ENCODE assay signal across 31 cellular contexts in genomic region chr2:6068441-6068935, GRCh38.
A peak's percentile ranks its signal among the peaks of the same experiment; 100 is the strongest.
DNase-seq lines count a peak whose midpoint lies in the region; ATAC-seq and TF ChIP-seq lines count a peak whose summit lies in the region.
"Had no signal": no experiment of that assay in that cellular context is flagged by ENCODE, and none has a peak within 500 bp of the region (broad histone marks: within the 10 kb centered on the region; RNA-seq: fewer than 3 reads in every experiment).

No MANE protein-coding gene starts in this region.

- no peak overlapping the region for H3K27ac Mint-ChIP-seq in endodermal cell
- H3K27ac Mint-ChIP-seq in CD8-positive, alpha-beta memory T cell, result no peak overlapping the region
- H3K27ac Mint-ChIP-seq: activated naive CD8-positive, alpha-beta T cell treated with anti-CD3 and anti-CD28 coated beads for 36 hours; CD8-positive, alpha-beta T cell; effector memory CD8-positive, alpha-beta T cell; natural killer cell had no signal

- H3K4me3 ChIP-seq in endodermal cell (ENCODE audit: low read length), result no peak overlapping the region
- H3K4me3 ChIP-seq in body of pancreas, result no peak overlapping the region
- no peak overlapping the region for H3K4me3 ChIP-seq in CD8-positive, alpha-beta memory T cell (ENCODE audit: low read length)
- no peak overlapping the region for H3K4me3 ChIP-seq in vagina
- H3K4me3 ChIP-seq: ascending aorta, HAP-1, heart right ventricle, lung, MG63, pancreas, SK-N-MC, skin epidermis, tibial nerve had no signal

- no peak overlapping the region for H3K9ac ChIP-seq in endodermal cell (ENCODE audit: extremely low read depth, low read length, poor library complexity, severe bottlenecking)

- intact Hi-C loops in body of pancreas (cut with DNase I) (no loop called here), vagina (cut with DNase I) (no loop called here)

- no peaks in the 10 kb centered on the region for H3K36me3 Mint-ChIP-seq in endodermal cell (ENCODE audit: low read depth)
- H3K36me3 Mint-ChIP-seq in CD8-positive, alpha-beta memory T cell, result no peaks in the 10 kb centered on the region
- H3K36me3 Mint-ChIP-seq: activated naive CD8-positive, alpha-beta T cell treated with anti-CD3 and anti-CD28 coated beads for 36 hours; CD8-positive, alpha-beta T cell; natural killer cell had no signal

- H3K27ac ChIP-seq in endodermal cell (ENCODE audit: low read depth, low read length), result peak overlapping the region; percentile 88
- no peak overlapping the region for H3K27ac ChIP-seq in body of pancreas
- H3K27ac ChIP-seq in CD8-positive, alpha-beta memory T cell (ENCODE audit: low read depth, low read length), result no peak overlapping the region
- H3K27ac ChIP-seq in vagina, result no peak overlapping the region
- H3K27ac ChIP-seq: ascending aorta, heart right ventricle, pancreas, RWPE1, SK-N-MC, skin epidermis, tibial nerve, WERI-Rb-1 had no signal

- POLR2A ChIA-PET in CD8-positive, alpha-beta memory T cell (lab: Charles Lee), result no interaction called here

- TF ChIP-seq CTCF in endodermal cell (conservative IDR thresholded peaks at IDR 0.05) (no peak), body of pancreas (IDR thresholded peaks at IDR 0.05) (no peak), vagina (IDR thresholded peaks at IDR 0.05) (no peak)

- H3K4me1 ChIP-seq in endodermal cell (ENCODE audit: control insufficient read depth, insufficient read depth, low read length) (peaks cover 14% of the 10 kb centered on the region), body of pancreas (no peaks in the 10 kb centered on the region), vagina (no peaks in the 10 kb centered on the region)
- H3K4me1 ChIP-seq in CD8-positive, alpha-beta memory T cell (ENCODE audit: insufficient read depth, low read length), result no peaks in the 10 kb centered on the region
- H3K4me1 ChIP-seq: ascending aorta, HAP-1, heart right ventricle, pancreas had no signal

- no peaks in the 10 kb centered on the region for H3K9me3 Mint-ChIP-seq in endodermal cell
- H3K9me3 Mint-ChIP-seq in CD8-positive, alpha-beta memory T cell, result no peaks in the 10 kb centered on the region
- H3K9me3 Mint-ChIP-seq: activated naive CD8-positive, alpha-beta T cell treated with anti-CD3 and anti-CD28 coated beads for 36 hours; CD8-positive, alpha-beta T cell; effector memory CD8-positive, alpha-beta T cell had no signal

- H3K4me1 Mint-ChIP-seq in endodermal cell, result peaks cover 14% of the 10 kb centered on the region
- H3K4me1 Mint-ChIP-seq in CD8-positive, alpha-beta memory T cell, result no peaks in the 10 kb centered on the region
- H3K4me1 Mint-ChIP-seq: activated naive CD8-positive, alpha-beta T cell treated with anti-CD3 and anti-CD28 coated beads for 36 hours; natural killer cell had no signal

- CTCF ChIA-PET in CD8-positive, alpha-beta memory T cell (lab: Charles Lee), result no interaction called here

- WGBS in endodermal cell (ENCODE audit: insufficient coverage in 1 of 2, insufficient read length in 1 of 2), 2 experiments, result 89 to 90% methylated on average over 1 to 10 of the region's 10 CpGs
- 88 to 91% methylated on average over 10 of the region's 10 CpGs for WGBS in body of pancreas, 2 donors

- no peaks in the 10 kb centered on the region for H3K9me3 ChIP-seq in endodermal cell (ENCODE audit: control insufficient read depth, low read length)
- no peaks in the 10 kb centered on the region for H3K9me3 ChIP-seq in body of pancreas
- H3K9me3 ChIP-seq in CD8-positive, alpha-beta memory T cell (ENCODE audit: low read length), result no peaks in the 10 kb centered on the region
- no peaks in the 10 kb centered on the region for H3K9me3 ChIP-seq in vagina
- H3K9me3 ChIP-seq: ascending aorta, HAP-1, heart right ventricle, MG63, pancreas, tibial nerve had no signal

- ATAC-seq in body of pancreas, result no peak
- no peak for ATAC-seq in GM19452 (IDR thresholded peaks at IDR 0.05; ENCODE audit: unreplicated experiment)
- ATAC-seq: CD8-positive, alpha-beta T cell; effector memory CD8-positive, alpha-beta T cell; heart right ventricle; natural killer cell; pancreas had no signal

- no peaks in the 10 kb centered on the region for H3K36me3 ChIP-seq in endodermal cell (ENCODE audit: control insufficient read depth, insufficient read depth, low read length)
- H3K36me3 ChIP-seq in body of pancreas (replicated peaks in 1 of 2; ENCODE audit: insufficient read depth in 1 of 2, low read depth in 2 of 2), result no peaks in the 10 kb centered on the region
- no peaks in the 10 kb centered on the region for H3K36me3 ChIP-seq in CD8-positive, alpha-beta memory T cell (ENCODE audit: insufficient read depth, low read length)
- no peaks in the 10 kb centered on the region for H3K36me3 ChIP-seq in vagina
- H3K36me3 ChIP-seq: ascending aorta, HAP-1, heart right ventricle, MG63, pancreas, tibial nerve, WERI-Rb-1 had no signal

- H3K27me3 ChIP-seq in endodermal cell (ENCODE audit: control insufficient read depth, insufficient read depth, low read length, poor library complexity, severe bottlenecking) (no peaks in the 10 kb centered on the region), body of pancreas (no peaks in the 10 kb centered on the region), vagina (no peaks in the 10 kb centered on the region)
- H3K27me3 ChIP-seq in CD8-positive, alpha-beta memory T cell (ENCODE audit: insufficient read depth, low read length, poor library complexity, severe bottlenecking), result no peaks in the 10 kb centered on the region
- H3K27me3 ChIP-seq: ascending aorta, MG63, pancreas, tibial nerve had no signal

- no peak overlapping the region for H3K4me3 Mint-ChIP-seq in endodermal cell
- H3K4me3 Mint-ChIP-seq in CD8-positive, alpha-beta memory T cell, result no peak overlapping the region
- H3K4me3 Mint-ChIP-seq: activated naive CD8-positive, alpha-beta T cell treated with anti-CD3 and anti-CD28 coated beads for 36 hours; CD8-positive, alpha-beta T cell; effector memory CD8-positive, alpha-beta T cell; natural killer cell had no signal

- H3K27me3 Mint-ChIP-seq in endodermal cell (ENCODE audit: insufficient read depth), result no peaks in the 10 kb centered on the region
- no peaks in the 10 kb centered on the region for H3K27me3 Mint-ChIP-seq in CD8-positive, alpha-beta memory T cell
- H3K27me3 Mint-ChIP-seq: activated naive CD8-positive, alpha-beta T cell treated with anti-CD3 and anti-CD28 coated beads for 36 hours; effector memory CD8-positive, alpha-beta T cell had no signal

- DNase-seq in NCI-H510A treated with DMSO at 0.1 percent for 48 hours (lab: John Stamatoyannopoulos, UW), result peak; percentile 69
- no peak for DNase-seq in NCI-H510A (lab: John Stamatoyannopoulos, UW)
- peak; percentile 73 for DNase-seq in NCI-H345 (lab: John Stamatoyannopoulos, UW)
- DNase-seq in endodermal cell, result no peak
- DNase-seq in body of pancreas, result no peak
- DNase-seq in CD8-positive, alpha-beta memory T cell, result no peak
- no peak for DNase-seq in vagina (ENCODE audit: extremely low spot score in 2 of 2)
- DNase-seq: activated CD4-positive, alpha-beta T cell treated with anti-CD3 and anti-CD28 coated beads for 48 hours; activated CD8-positive, alpha-beta memory T cell treated with anti-CD3 and anti-CD28 coated beads for 24 hours; activated effector memory CD4-positive, alpha-beta T cell treated with anti-CD3 and anti-CD28 coated beads, Interleukin-2, amount 50 U/mL, for 16 hours; activated naive CD8-positive, alpha-beta T cell treated with anti-CD3 and anti-CD28 coated beads for 36 hours; caudate nucleus; CD8-positive, alpha-beta T cell; cortex of kidney; effector memory CD8-positive, alpha-beta T cell; foreskin fibroblast; heart right ventricle; kidney glomerular epithelial cell; MG63; natural killer cell; pancreas; T-helper 2 cell; WERI-Rb-1 had no signal

- TF ChIP-seq POLR2A in body of pancreas (IDR thresholded peaks at IDR 0.05), result no peak
- no peak for TF ChIP-seq POLR2A in vagina (IDR thresholded peaks at IDR 0.05)

Comparison
In these comparisons a context has a peak if more than half of its experiments do, and no peak if none do; other contexts are left out.
1. DNase-seq: peak in NCI-H510A treated with DMSO at 0.1 percent for 48 hours (single experiment) and NCI-H345 (single experiment); none in NCI-H510A (single experiment), endodermal cell (single experiment), body of pancreas (0 of 4), CD8-positive, alpha-beta memory T cell (0 of 5) and vagina (0 of 2).